In the genomic region with DNA sequence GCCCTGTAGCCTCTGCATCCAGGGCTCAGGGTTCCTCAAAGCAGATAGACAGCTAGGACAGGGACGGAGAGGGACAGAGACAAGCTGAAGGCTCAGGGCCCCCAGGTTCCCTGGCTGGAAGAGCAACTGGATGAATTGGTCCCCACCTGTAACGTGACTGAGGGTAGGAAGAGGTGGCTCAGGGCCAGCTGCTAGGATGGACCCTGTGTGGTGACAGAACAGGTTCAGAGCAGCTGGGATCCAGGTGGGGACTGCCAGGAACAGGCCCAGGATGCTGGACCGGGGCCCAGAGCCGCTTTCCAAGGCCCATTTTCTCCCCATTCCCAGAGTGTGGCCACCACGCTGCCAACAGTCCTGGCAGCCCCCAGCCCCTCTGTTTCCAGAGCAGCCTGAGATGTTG, we compare ENCODE assay signal across 33 cellular contexts.
"Had no signal": no experiment of that assay in that cellular context is flagged by ENCODE, and none has a peak within 500 bp of the region (broad histone marks: within the 10 kb centered on the region; RNA-seq: fewer than 3 reads in every experiment).

No MANE protein-coding gene starts in this region.

- H3K27ac ChIP-seq: gastroesophageal sphincter, pancreas, psoas muscle, sigmoid colon, suprapubic skin, tibial nerve, uterus had no signal

- ATAC-seq: activated CD8-positive, alpha-beta T cell treated with anti-CD3 and anti-CD28 coated beads, Interleukin-2, amount 10 ng/mL, durations not matched to agents 7 days and 5 days; activated T-cell treated with anti-CD3 and anti-CD28 coated beads, Interleukin-2, amount 50 U/mL, for 72 hours; effector memory CD8-positive, alpha-beta T cell; gastroesophageal sphincter; left colon; pancreas; psoas muscle had no signal

- H3K9me3 Mint-ChIP-seq: activated B cell treated with CpG ODN at 0.5 μM for 24 hours; activated T-cell treated with anti-CD3 and anti-CD28 coated beads, Interleukin-2, amount 50 U/mL, for 72 hours; effector memory CD8-positive, alpha-beta T cell; immature natural killer cell; mesothelial cell of epicardium; naive B cell; T-helper 2 cell treated with Interferon-gamma antibody and Interleukin-4, amounts not matched to agents 5 μg/mL and 100 μg/mL, for 36 hours had no signal

- FAIRE-seq: bronchial epithelial cell, kidney, pancreas, small intestine had no signal

- H3K9me3 ChIP-seq: gastroesophageal sphincter, pancreas, psoas muscle, sigmoid colon, suprapubic skin, tibial nerve, uterus had no signal

- H3K27ac Mint-ChIP-seq: activated B cell treated with CpG ODN at 0.5 μM for 24 hours; activated CD8-positive, alpha-beta T cell treated with anti-CD3 and anti-CD28 coated beads, Interleukin-2, amount 10 ng/mL, durations not matched to agents 7 days and 5 days; activated naive CD8-positive, alpha-beta T cell; activated T-cell treated with anti-CD3 and anti-CD28 coated beads, Interleukin-2, amount 50 U/mL, for 72 hours; effector memory CD8-positive, alpha-beta T cell; immature natural killer cell; mesothelial cell of epicardium; naive B cell; T-helper 2 cell treated with Interferon-gamma antibody and Interleukin-4, amounts not matched to agents 5 μg/mL and 100 μg/mL, for 36 hours had no signal

- H3K36me3 Mint-ChIP-seq: activated naive CD8-positive, alpha-beta T cell; immature natural killer cell; mesothelial cell of epicardium; naive B cell had no signal

- H3K36me3 ChIP-seq: gastroesophageal sphincter, pancreas, sigmoid colon, suprapubic skin, tibial nerve, uterus had no signal

- H3K4me3 ChIP-seq: gastroesophageal sphincter, pancreas, psoas muscle, sigmoid colon, suprapubic skin, tibial nerve, uterus had no signal

- H3K4me1 Mint-ChIP-seq: activated B cell treated with CpG ODN at 0.5 μM for 24 hours, immature natural killer cell, naive B cell had no signal

- DNase-seq: activated B cell treated with CpG ODN at 0.5 μM for 24 hours; activated CD4-positive, alpha-beta T cell treated with anti-CD3 and anti-CD28 coated beads, Interleukin-2, amount 50 U/mL, for 1 hour; activated CD8-positive, alpha-beta T cell treated with anti-CD3 and anti-CD28 coated beads, Interleukin-2, amount 10 ng/mL, durations not matched to agents 7 days and 5 days; activated effector memory CD4-positive, alpha-beta T cell treated with Interleukin-2 at 50 U/mL for 16 hours; activated naive CD4-positive, alpha-beta T cell treated with Interleukin-2 at 50 U/mL for 16 hours; activated T-cell treated with anti-CD3 and anti-CD28 coated beads for 4 hours; activated T-cell treated with anti-CD3 and anti-CD28 coated beads, Interleukin-2, amount 50 U/mL, for 72 hours; anterior cingulate cortex; cerebellar nuclear complex; cortex of kidney; effector memory CD8-positive, alpha-beta T cell; erythroblast; head of caudate nucleus; hypothalamus; immature natural killer cell; kidney; left colon; naive B cell; nucleus accumbens; pancreas; psoas muscle; sigmoid colon; stimulated activated naive CD4-positive, alpha-beta T cell; T-helper 1 cell; uterus had no signal

- H3K27me3 ChIP-seq: pancreas, uterus had no signal

- H3K4me1 ChIP-seq: gastroesophageal sphincter, pancreas, psoas muscle, sigmoid colon, suprapubic skin, tibial nerve, uterus had no signal

- H3K4me3 Mint-ChIP-seq: activated B cell treated with CpG ODN at 0.5 μM for 24 hours; activated CD8-positive, alpha-beta T cell treated with anti-CD3 and anti-CD28 coated beads, Interleukin-2, amount 10 ng/mL, durations not matched to agents 7 days and 5 days; activated naive CD8-positive, alpha-beta T cell; activated T-cell treated with anti-CD3 and anti-CD28 coated beads, Interleukin-2, amount 50 U/mL, for 72 hours; effector memory CD8-positive, alpha-beta T cell; immature natural killer cell; mesothelial cell of epicardium; naive B cell; T-helper 2 cell treated with Interferon-gamma antibody and Interleukin-4, amounts not matched to agents 5 μg/mL and 100 μg/mL, for 36 hours had no signal
